In genomic region chr7:43877968-43878864, GRCh38 we compare ENCODE assay signal across 21 cellular contexts. TPM values are rescaled to one million over a fixed set of nuclear protein-coding genes. Genes with fewer than 3 reads are reported as not detected.
DNase-seq lines count a peak whose midpoint lies in the region; ATAC-seq and TF ChIP-seq lines count a peak whose summit lies in the region.
"Had no signal": no experiment of that assay in that cellular context is flagged by ENCODE, and none has a peak within 500 bp of the region (broad histone marks: within the 10 kb centered on the region; RNA-seq: fewer than 3 reads in every experiment).

No MANE protein-coding gene starts in this region.

- no peak for TF ChIP-seq POLR2A in stomach (IDR thresholded peaks at IDR 0.05)

- no peaks in the 10 kb centered on the region for H3K9me2 ChIP-seq in GM23248 (ENCODE audit: insufficient read depth)

- intact Hi-C loops in stomach (cut with DNase I; ENCODE audit: low total_unique reads), result no loop called here

- in situ Hi-C loops in GM23248 (cut with MboI), result no loop called here

- H3K4me3 ChIP-seq in BLaER1, result 0 out of 2 replicates have a peak overlapping the region, but pooled peaks have one; percentile 50
- no peak overlapping the region for H3K4me3 ChIP-seq in GM23248
- H3K4me3 ChIP-seq in stomach, result no peak overlapping the region
- H3K4me3 ChIP-seq: lung, Peyer's patch, tibial nerve had no signal

- peaks cover 56% of the 10 kb centered on the region for H3F3A ChIP-seq in GM23248 (ENCODE audit: insufficient read depth)

- H3K9ac ChIP-seq in BLaER1, result no peak overlapping the region
- no peak overlapping the region; the same call in 1 of the 2 replicates for H3K9ac ChIP-seq in GM23248

- H3K4me3 Mint-ChIP-seq in endothelial cell (ENCODE audit: unreplicated experiment) (peak overlapping the region; percentile 79), memory B cell (no peak overlapping the region)
- H3K4me3 Mint-ChIP-seq: activated T-cell treated with anti-CD3 and anti-CD28 coated beads, Interleukin-2, amount 50 U/mL, for 4 hours; immature natural killer cell had no signal

- H3K9me3 Mint-ChIP-seq in endothelial cell (ENCODE audit: unreplicated experiment) (no peaks in the 10 kb centered on the region), memory B cell (no peaks in the 10 kb centered on the region)
- H3K9me3 Mint-ChIP-seq: activated naive CD4-positive, alpha-beta T cell treated with anti-CD3 and anti-CD28 coated beads, Interleukin-2, amount 50 U/mL, for 72 hours; activated T-cell treated with anti-CD3 and anti-CD28 coated beads, Interleukin-2, amount 50 U/mL, for 4 hours; immature natural killer cell had no signal

- peaks cover 37% of the 10 kb centered on the region for H3K79me2 ChIP-seq in GM23248 (ENCODE audit: insufficient read depth)

- H3K27ac ChIP-seq in BLaER1 (no peak overlapping the region), GM23248 (peak overlapping the region; percentile 79), stomach (peak overlapping the region in 1 of 5 donors; percentile 12)
- H3K27ac ChIP-seq: Peyer's patch had no signal

- ATAC-seq in memory B cell (ENCODE audit: low read depth) (no peak), omental fat pad (ENCODE audit: low FRiP score) (no peak)
- ATAC-seq: activated naive CD4-positive, alpha-beta T cell treated with anti-CD3 and anti-CD28 coated beads, Interleukin-2, amount 50 U/mL, for 72 hours; activated T-cell treated with anti-CD3 and anti-CD28 coated beads, Interleukin-2, amount 50 U/mL, for 4 hours; sciatic nerve had no signal

- H2AFZ ChIP-seq in GM23248, result no peak overlapping the region

- TF ChIP-seq EP300 in stomach (IDR thresholded peaks at IDR 0.05), result no peak

- 94 to 95% methylated on average over 36 to 38 of the region's 38 CpGs for WGBS in GM23248 (ENCODE audit: low coverage in 1 of 2, low lambda C conversion rate in 2 of 2, missing lambda C conversion rate in 2 of 2), 2 experiments
- 87 to 93% (median 89%) methylated on average over 34 to 38 of the region's 38 CpGs for WGBS in stomach, 5 donors

- peaks cover 7% of the 10 kb centered on the region; the same call in 1 of the 2 replicates for H3K27me3 ChIP-seq in BLaER1
- no peaks in the 10 kb centered on the region for H3K27me3 ChIP-seq in GM23248 (replicated peaks; ENCODE audit: insufficient read depth)
- no peaks in the 10 kb centered on the region for H3K27me3 ChIP-seq in stomach
- H3K27me3 ChIP-seq: Peyer's patch, tibial nerve had no signal

- TF ChIP-seq CTCF in endothelial cell (IDR thresholded peaks at IDR 0.05; ENCODE audit: unreplicated experiment), result no peak
- TF ChIP-seq CTCF in stomach (IDR thresholded peaks at IDR 0.05), result no peak
- no peak for TF ChIP-seq CTCF in omental fat pad (IDR thresholded peaks at IDR 0.05)

- H3K4me1 Mint-ChIP-seq in endothelial cell (ENCODE audit: unreplicated experiment) (peaks cover 17% of the 10 kb centered on the region), memory B cell (peaks cover 11% of the 10 kb centered on the region)

- H3K36me3 ChIP-seq in BLaER1 (peaks cover 83% of the 10 kb centered on the region), GM23248 (ENCODE audit: low read depth) (peaks cover 25% of the 10 kb centered on the region), stomach (peaks cover 59 to 87% (median 82%) of the 10 kb centered on the region in 4 donors)

- no peak for DNase-seq in GM23248
- no peak for DNase-seq in endothelial cell (ENCODE audit: low spot score)
- no peak for DNase-seq in memory B cell (ENCODE audit: low spot score in 2 of 2)
- no peak for DNase-seq in stomach
- no peak for DNase-seq in NCI-H2029 (lab: John Stamatoyannopoulos, UW)
- DNase-seq in omental fat pad (ENCODE audit: low spot score), result no peak
- DNase-seq in retina, result no peak
- DNase-seq: activated T-cell treated with anti-CD3 and anti-CD28 coated beads, Interleukin-2, amount 50 U/mL, for 4 hours; DMS79 treated with DMSO at 0.1 percent for 48 hours; immature natural killer cell; KG1; MV-4-11; NCI-H187; NCI-H345; nucleus accumbens; Peyer's patch had no signal

- no peaks in the 10 kb centered on the region for H3K9me3 ChIP-seq in BLaER1
- no peaks in the 10 kb centered on the region for H3K9me3 ChIP-seq in GM23248 (ENCODE audit: low read depth)
- H3K9me3 ChIP-seq in stomach, result no peaks in the 10 kb centered on the region
- H3K9me3 ChIP-seq: Peyer's patch, tibial nerve had no signal

- H3K36me3 Mint-ChIP-seq in endothelial cell (ENCODE audit: low read depth, unreplicated experiment) (peaks cover 18% of the 10 kb centered on the region), memory B cell (peaks cover 22% of the 10 kb centered on the region)

- no peak overlapping the region for H3K27ac Mint-ChIP-seq in endothelial cell (ENCODE audit: unreplicated experiment)
- peak overlapping the region; percentile 57 for H3K27ac Mint-ChIP-seq in memory B cell

- H3K4me1 ChIP-seq in BLaER1, result peaks cover 54% of the 10 kb centered on the region
- H3K4me1 ChIP-seq in GM23248 (ENCODE audit: insufficient read depth), result peaks cover 40% of the 10 kb centered on the region
- H3K4me1 ChIP-seq in stomach, result peaks cover 0 to 13% (median under 1%) of the 10 kb centered on the region in 4 donors

- peaks cover 77% of the 10 kb centered on the region for H4K20me1 ChIP-seq in BLaER1
- H4K20me1 ChIP-seq in GM23248 (ENCODE audit: insufficient read depth), result no peaks in the 10 kb centered on the region

- H3K27me3 Mint-ChIP-seq in endothelial cell (ENCODE audit: unreplicated experiment) (peaks cover 11% of the 10 kb centered on the region), memory B cell (no peaks in the 10 kb centered on the region)

- H3K4me2 ChIP-seq in BLaER1 (peak overlapping the region; percentile 97), GM23248 (ENCODE audit: unreplicated experiment) (peak overlapping the region; percentile 55)

RNA-seq across cellular contexts. Expression of gene MRPS24, which starts 8.9 kb away (rescaled TPM):
- total RNA-seq in GM23248 (2014; rRNA removed; shearing (Covaris generic)), result 79.3 and 113 TPM in 2 replicates
- polyA plus RNA-seq in GM23248 (2016; fragmentation: Nextera tagmentation; extraction: Ambion mirVana) (163 and 166 TPM in 2 replicates), stomach (100 to 1,000 TPM; 159 to 191 (median 167) TPM)
- total RNA-seq in endothelial cell (ENCODE audit: unreplicated experiment) (51.8 TPM), stomach (100 to 1,000 TPM in 2 of 5 donors, 10 to 100 TPM in 2, not detected in 1; 17.1 to 200 (median 126) TPM), omental fat pad (100 to 1,000 TPM in 1 of 4 donors, 10 to 100 TPM in 3; 69.8 to 109 (median 82.6) TPM)

RNA-seq across cellular contexts. Expression of gene URGCP, which starts 28.2 kb away (rescaled TPM):
- total RNA-seq in GM23248 (2014; rRNA removed; shearing (Covaris generic)), result 29.6 and 36.8 TPM in 2 replicates
- 25.9 and 26.5 TPM in 2 replicates for polyA plus RNA-seq in GM23248 (2016; fragmentation: Nextera tagmentation; extraction: Ambion mirVana)
- 13.0 TPM for total RNA-seq in endothelial cell (ENCODE audit: unreplicated experiment)
- 10 to 100 TPM; 20.1 to 47.3 (median 29.2) TPM for total RNA-seq in stomach
- polyA plus RNA-seq in stomach, result 10 to 100 TPM; 10.8 to 14.9 (median 11.6) TPM
- total RNA-seq in omental fat pad, result 10 to 100 TPM; 25.2 to 45.3 (median 25.6) TPM

RNA-seq across cellular contexts. Expression of gene UBE2D4, which starts 48.0 kb away (rescaled TPM):
- 21.7 and 33.0 TPM in 2 replicates for total RNA-seq in GM23248 (2014; rRNA removed; shearing (Covaris generic))
- polyA plus RNA-seq in GM23248 (2016; fragmentation: Nextera tagmentation; extraction: Ambion mirVana) (20.5 and 22.0 TPM in 2 replicates), stomach (10 to 100 TPM; 10.9 to 12.5 (median 12.1) TPM)
- total RNA-seq in endothelial cell (ENCODE audit: unreplicated experiment) (9.3 TPM), stomach (10 to 100 TPM in 1 of 5 donors, 1 to 10 TPM in 2, under 1 TPM in 1, not detected in 1; 0.58 to 51.8 (median 6.0) TPM), omental fat pad (10 to 100 TPM; 21.4 to 27.1 (median 24.2) TPM)
